ENCODE assay signal across 8 cellular contexts in genomic region chr10:11270135-11270857, GRCh38.
DNase-seq lines count a peak whose midpoint lies in the region; ATAC-seq and TF ChIP-seq lines count a peak whose summit lies in the region.

No MANE protein-coding gene starts in this region.

- no peaks in the 10 kb centered on the region for H3K79me2 ChIP-seq in Karpas-422 (ENCODE audit: low read length)
- no peaks in the 10 kb centered on the region for H3K79me2 ChIP-seq in mammary epithelial cell (ENCODE audit: insufficient read depth, low read length)

- no TSS peak for BruUV-seq in mammary epithelial cell (replicated peaks; lab: Mats Ljungman, UMichigan)

- H3K4me1 ChIP-seq in Karpas-422 (ENCODE audit: low read length) = peaks cover 13% of the 10 kb centered on the region
- H3K4me1 ChIP-seq in mammary epithelial cell (ENCODE audit: insufficient read depth, low read length) = no peaks in the 10 kb centered on the region

- TF ChIP-seq CTCF in mammary epithelial cell (conservative IDR thresholded peaks at IDR 0.05 in 1 of 2, IDR thresholded peaks at IDR 0.05 in 1 of 2; ENCODE audit: extremely low read depth in 1 of 2, insufficient read depth in 1 of 2, low read depth in 1 of 2, low read length in 2 of 2) = peak; percentile 50 to 76

- dilution Hi-C loops in mammary epithelial cell (cut with HindIII; ENCODE audit: low sequenced_read_pairs) = no loop called here

- 23% methylated on average over 14 of the region's 18 CpGs for WGBS in mammary epithelial cell (ENCODE audit: low coverage, missing lambda C conversion rate)

- H3K9me3 ChIP-seq in Karpas-422 (ENCODE audit: low read length) = no peaks in the 10 kb centered on the region
- peaks cover 4% of the 10 kb centered on the region for H3K9me3 ChIP-seq in mammary epithelial cell (replicated peaks; ENCODE audit: insufficient read depth, low read length)

- CTCF ChIA-PET in mammary epithelial cell (lab: Charles Lee; ENCODE audit: low non-redundant PET) = no interaction called here

- no peak overlapping the region for H3K9ac ChIP-seq in Karpas-422 (ENCODE audit: low read length)
- H3K9ac ChIP-seq in mammary epithelial cell (ENCODE audit: insufficient read depth, low read length) = no peak overlapping the region

- intact Hi-C loops in mammary epithelial cell (cut with micrococcal nuclease) = loop anchor here (2.0 kb wide), 1 partner anchor 1927 kb away; no protein-coding TSS in a partner anchor
- intact Hi-C loops in left colon (cut with DNase I, micrococcal nuclease) = no loop called here

- in situ Hi-C loops in mammary epithelial cell (cut with MboI; ENCODE audit: low sequenced_read_pairs in 2 of 2) = no loop called here

- H4K20me1 ChIP-seq in Karpas-422 (ENCODE audit: insufficient read depth, low read depth, low read length) (no peaks in the 10 kb centered on the region), mammary epithelial cell (ENCODE audit: insufficient read depth, low read length) (no peaks in the 10 kb centered on the region)

- H3K4me2 ChIP-seq in Karpas-422 (ENCODE audit: low read depth, low read length, poor library complexity, severe bottlenecking) (no peak overlapping the region), mammary epithelial cell (ENCODE audit: insufficient read depth, low read depth, low read length) (no peak overlapping the region)

- H2AFZ ChIP-seq in Karpas-422 (ENCODE audit: low read length) (no peak overlapping the region), mammary epithelial cell (ENCODE audit: low read depth, low read length) (no peak overlapping the region)

- peak; percentile 40 for DNase-seq in DMS53 treated with DMSO at 0.1 percent for 48 hours (lab: John Stamatoyannopoulos, UW; ENCODE audit: unreplicated experiment)
- DNase-seq in Karpas-422 = peak; percentile 88
- peak; percentile 36 for DNase-seq in activated CD4-positive, CD25-positive, alpha-beta regulatory T cell treated with anti-CD3 and anti-CD28 coated beads, Interleukin-2, amount 50 U/mL, for 16 hours (ENCODE audit: low read depth, low spot score)
- DNase-seq in mammary epithelial cell = peak; percentile 7
- DNase-seq in left colon = peak; percentile 66 to 86
- DNase-seq in stimulated activated CD4-positive, alpha-beta T cell treated with anti-CD3 and anti-CD28 coated beads, Interleukin-4, amount 100 ng/mL, for 48 hours (ENCODE audit: low read depth in 2 of 2) = peak; percentile 73 to 76
- no peak for DNase-seq in GOT3 (lab: John Stamatoyannopoulos, UW)

- H3K27ac ChIP-seq in Karpas-422 (ENCODE audit: low read length) (no peak overlapping the region), mammary epithelial cell (ENCODE audit: insufficient read depth, low read depth, low read length) (no peak overlapping the region)

- no peaks in the 10 kb centered on the region; the same call in 1 of the 2 replicates for H3K27me3 ChIP-seq in Karpas-422 (ENCODE audit: low read length)
- no peaks in the 10 kb centered on the region for H3K27me3 ChIP-seq in mammary epithelial cell (ENCODE audit: insufficient read depth, low read length)

- H3K9me2 ChIP-seq in Karpas-422 (replicated peaks; ENCODE audit: insufficient read depth, low read length) = no peaks in the 10 kb centered on the region

- peak; percentile 72 for ATAC-seq in GM21576 (IDR thresholded peaks at IDR 0.05; ENCODE audit: unreplicated experiment)
- ATAC-seq in left colon = peak; percentile 85

- H3K36me3 ChIP-seq in Karpas-422 (ENCODE audit: insufficient read depth, low read length) (no peaks in the 10 kb centered on the region), mammary epithelial cell (ENCODE audit: insufficient read depth, low read length) (no peaks in the 10 kb centered on the region)

- H3K4me3 ChIP-seq in Karpas-422 (ENCODE audit: low read length) (no peak overlapping the region), mammary epithelial cell (replicated peaks in 1 of 3; ENCODE audit: insufficient read depth in 1 of 3, low read depth in 2 of 3, low read length in 3 of 3) (no peak overlapping the region)
